11 cellular contexts compared by ENCODE assay signal in the genomic region with DNA sequence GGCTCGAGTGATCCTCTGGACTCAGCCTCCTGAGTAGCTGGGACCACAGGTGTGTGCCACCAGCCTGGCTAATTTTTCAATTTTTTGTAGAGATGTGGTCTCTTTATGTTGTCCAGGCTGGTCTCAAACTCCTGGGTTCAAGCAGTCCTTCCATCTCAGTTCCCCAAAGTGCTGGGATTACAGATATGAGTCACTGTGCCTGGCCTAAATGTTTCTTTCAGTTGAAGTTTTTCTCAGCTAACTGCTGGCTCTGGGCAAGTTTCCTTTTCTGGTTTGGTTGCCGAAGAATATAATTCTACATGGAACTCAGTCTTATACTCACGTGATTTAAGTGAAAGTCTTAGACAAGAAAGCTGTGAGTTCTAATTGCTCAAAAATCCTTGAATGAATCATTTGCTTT. TPM values are rescaled to one million over a fixed set of nuclear protein-coding genes. Genes with fewer than 3 reads are reported as not detected.
A peak's percentile ranks its signal among the peaks of the same experiment; 100 is the strongest.
DNase-seq lines count a peak whose midpoint lies in the region; ATAC-seq and TF ChIP-seq lines count a peak whose summit lies in the region.
"Had no signal": no experiment of that assay in that cellular context is flagged by ENCODE, and none has a peak within 500 bp of the region (broad histone marks: within the 10 kb centered on the region; RNA-seq: fewer than 3 reads in every experiment).

No MANE protein-coding gene starts in this region.

- H3K4me3 ChIP-seq in mucosa of descending colon (no peak overlapping the region), Caco-2 (ENCODE audit: low read depth, low read length) (no peak overlapping the region)
- H3K4me3 ChIP-seq: breast epithelium, sigmoid colon, uterus had no signal

- no peaks in the 10 kb centered on the region for H3K4me1 Mint-ChIP-seq in Caco-2 (ENCODE audit: low read depth, unreplicated experiment)

- CTCF ChIA-PET in Caco-2 (lab: Charles Lee): no interaction called here

- no peak overlapping the region for H3K27ac Mint-ChIP-seq in Caco-2 (ENCODE audit: unreplicated experiment)

- no peak overlapping the region for H3K4me3 Mint-ChIP-seq in Caco-2 (ENCODE audit: unreplicated experiment)

- no peaks in the 10 kb centered on the region for H3K9me3 Mint-ChIP-seq in Caco-2 (ENCODE audit: unreplicated experiment)

- H3K27me3 Mint-ChIP-seq in Caco-2 (ENCODE audit: insufficient read depth, unreplicated experiment): no peaks in the 10 kb centered on the region

- DNase-seq in mucosa of descending colon (no peak), NCI-H226 (no peak), Caco-2 (no peak)
- no peak for DNase-seq in stimulated activated naive CD4-positive, alpha-beta T cell (lab: John Stamatoyannopoulos, UW)
- DNase-seq in activated CD4-positive, alpha-beta T cell treated with anti-CD3 and anti-CD28 coated beads for 1 hour: no peak
- DNase-seq: sigmoid colon, uterus had no signal

- H3K36me3 ChIP-seq in mucosa of descending colon (ENCODE audit: low read depth) (no peaks in the 10 kb centered on the region), Caco-2 (ENCODE audit: control insufficient read depth, insufficient read depth, low read length) (no peaks in the 10 kb centered on the region)
- H3K36me3 ChIP-seq: breast epithelium, uterus had no signal

- H3K4me1 ChIP-seq in mucosa of descending colon (ENCODE audit: low read depth) (no peaks in the 10 kb centered on the region), Caco-2 (peaks cover 7% of the 10 kb centered on the region; the same call in 1 of the 2 replicates)
- H3K4me1 ChIP-seq: breast epithelium, sigmoid colon, uterus had no signal

- no peaks in the 10 kb centered on the region for H3K27me3 ChIP-seq in Caco-2 (replicated peaks; ENCODE audit: control insufficient read depth, insufficient read depth, low read length)
- H3K27me3 ChIP-seq: breast epithelium, sigmoid colon, uterus had no signal

- no peak for TF ChIP-seq CTCF in mucosa of descending colon (IDR thresholded peaks at IDR 0.05)
- TF ChIP-seq CTCF in Caco-2 (IDR thresholded peaks at IDR 0.05; ENCODE audit: insufficient read depth in 1 of 2, low read depth in 1 of 2, low read length in 1 of 2, severe bottlenecking in 1 of 2, unreplicated experiment in 1 of 2): no peak

- POLR2A ChIA-PET in Caco-2 (lab: Charles Lee): no interaction called here

- peaks cover 55% of the 10 kb centered on the region for H3K36me3 Mint-ChIP-seq in Caco-2 (ENCODE audit: insufficient read depth, unreplicated experiment)

- BruUV-seq in Caco-2 (replicated peaks; lab: Mats Ljungman, UMichigan): no TSS peak

- intact Hi-C loops in mucosa of descending colon (cut with DNase I, micrococcal nuclease) (no loop called here), Caco-2 (cut with micrococcal nuclease; ENCODE audit: unreplicated experiment) (no loop called here)

- H3K9me3 ChIP-seq in mucosa of descending colon (no peaks in the 10 kb centered on the region), Caco-2 (no peaks in the 10 kb centered on the region)
- H3K9me3 ChIP-seq: breast epithelium, sigmoid colon, uterus had no signal

- ATAC-seq in GM18520 (IDR thresholded peaks at IDR 0.05; ENCODE audit: unreplicated experiment): peak; percentile 19
- peak; percentile 58 for ATAC-seq in GM21576 (IDR thresholded peaks at IDR 0.05; ENCODE audit: unreplicated experiment)
- peak; percentile 55 for ATAC-seq in HG03442 (IDR thresholded peaks at IDR 0.05; ENCODE audit: unreplicated experiment)
- peak; percentile 20 for ATAC-seq in mucosa of descending colon

RNA-seq across cellular contexts. Expression of a gene that starts 57.0 kb away (rescaled TPM):
- total RNA-seq in mucosa of descending colon (1 to 10 TPM; 2.3 to 4.8 (median 4.4) TPM), Caco-2 (2022) (9.5 and 10.1 TPM in 2 replicates)

RNA-seq across cellular contexts. Expression of a gene that starts 57.2 kb away (rescaled TPM):
- total RNA-seq in mucosa of descending colon: 10 to 100 TPM; 10.9 to 19.4 (median 14.4) TPM
- 12.6 and 14.5 TPM in 2 replicates for total RNA-seq in Caco-2 (2022)
